Comparison of ENCODE assay signal across 8 cellular contexts in genomic region chr7:77536413-77537135, GRCh38. TPM values are rescaled to one million over a fixed set of nuclear protein-coding genes. Genes with fewer than 3 reads are reported as not detected.
DNase-seq lines count a peak whose midpoint lies in the region; ATAC-seq and TF ChIP-seq lines count a peak whose summit lies in the region.

No MANE protein-coding gene starts in this region.

- peaks cover 4 to 11% of the 10 kb centered on the region in 2 donors for H3K4me1 ChIP-seq in breast epithelium

- H3K36me3 ChIP-seq in breast epithelium: no peaks in the 10 kb centered on the region

- peak overlapping the region; percentile 92 to 99 (median 95) for H3K4me3 ChIP-seq in breast epithelium
- H3K4me3 ChIP-seq in skin epidermis: peak overlapping the region; percentile 65 to 99 (median 82)

- H3K27ac ChIP-seq in VCaP (peak overlapping the region; percentile 97), breast epithelium (peak overlapping the region; percentile 91 to 99), skin epidermis (peak overlapping the region; percentile 47 to 99 (median 96))

- no peaks in the 10 kb centered on the region for H3K9me3 ChIP-seq in breast epithelium

- intact Hi-C loops in breast epithelium (cut with DNase I; ENCODE audit: low total_unique reads): no loop called here

- DNase-seq in AG08395 (ENCODE audit: low spot score) (peak; percentile 99), NCI-H2196 (lab: John Stamatoyannopoulos, UW; ENCODE audit: unreplicated experiment) (peak; percentile 99), breast epithelium (ENCODE audit: low spot score in 2 of 2) (peak; percentile 96 to 97), iPS-NIHi11 (ENCODE audit: low spot score) (peak; percentile 99)

- TF ChIP-seq POLR2A in breast epithelium (IDR thresholded peaks at IDR 0.05): peak; percentile 88

- peak; percentile 95 for ATAC-seq in GM18909 (IDR thresholded peaks at IDR 0.05; ENCODE audit: poor library complexity, unreplicated experiment)
- peak; percentile 94 for ATAC-seq in HG03139 (IDR thresholded peaks at IDR 0.05; ENCODE audit: unreplicated experiment)

- TF ChIP-seq CTCF in VCaP (conservative IDR thresholded peaks at IDR 0.05) (no peak), breast epithelium (IDR thresholded peaks at IDR 0.05) (no peak)

- H3K27me3 ChIP-seq in breast epithelium: no peaks in the 10 kb centered on the region

RNA-seq across cellular contexts. Expression of gene PTPN12, which starts 0.5 kb away (rescaled TPM):
- total RNA-seq in breast epithelium: 100 to 1,000 TPM; 161 to 176 (median 168) TPM

Comparison
In these comparisons a context has a peak if more than half of its experiments do, and no peak if none do; other contexts are left out.
1. Peak in every context shown above with its lines: DNase-seq, ATAC-seq, H3K4me3 ChIP-seq and H3K27ac ChIP-seq.